24 cellular contexts compared by ENCODE assay signal in genomic region chr6:1023229-1023628, GRCh38.
"Had no signal": no experiment of that assay in that cellular context is flagged by ENCODE, and none has a peak within 500 bp of the region (broad histone marks: within the 10 kb centered on the region; RNA-seq: fewer than 3 reads in every experiment).

No MANE protein-coding gene starts in this region.

- H3K9me3 Mint-ChIP-seq: memory B cell had no signal

- H3K4me3 Mint-ChIP-seq: dendritic cell treated with granulocyte-macrophage colony-stimulating factor and Interleukin-4, amounts not matched to agents 40 ng/mL and 50 ng/mL, for 4 days; effector memory CD8-positive, alpha-beta T cell; endodermal cell; memory B cell had no signal

- H3K9me3 ChIP-seq: esophagus squamous epithelium, gastrocnemius medialis, heart right ventricle, lower lobe of right lung had no signal

- H3K27me3 ChIP-seq: esophagus squamous epithelium, gastrocnemius medialis had no signal

- H3K36me3 Mint-ChIP-seq: memory B cell had no signal

- DNase-seq: cortex of kidney; effector CD8-positive, alpha-beta T cell; effector memory CD8-positive, alpha-beta T cell; endodermal cell; erythroblast; esophagus squamous epithelium; foreskin fibroblast; foreskin melanocyte; gastrocnemius medialis; glutamatergic neuron; heart right ventricle; hippocampal formation; kidney glomerular epithelial cell; left colon; left ventricle myocardium inferior; lower lobe of right lung; mammary epithelial cell; mesendoderm; midbrain had no signal

- H3K4me1 Mint-ChIP-seq: memory B cell had no signal

- H3K27ac ChIP-seq: epithelial cell of prostate, gastrocnemius medialis, heart right ventricle, left ventricle myocardium inferior, lower lobe of right lung had no signal

- H3K4me3 ChIP-seq: esophagus squamous epithelium, gastrocnemius medialis, heart right ventricle, left ventricle myocardium inferior, lower lobe of right lung had no signal

- H3K27me3 Mint-ChIP-seq: dendritic cell treated with granulocyte-macrophage colony-stimulating factor and Interleukin-4, amounts not matched to agents 40 ng/mL and 50 ng/mL, for 4 days had no signal

- H3K4me1 ChIP-seq: gastrocnemius medialis, heart right ventricle, left ventricle myocardium inferior, lower lobe of right lung had no signal

- ATAC-seq: effector memory CD8-positive, alpha-beta T cell; esophagus mucosa; gastrocnemius medialis; heart right ventricle; left colon; left lobe of liver; lower lobe of right lung had no signal

- H3K27ac Mint-ChIP-seq: dendritic cell treated with granulocyte-macrophage colony-stimulating factor and Interleukin-4, amounts not matched to agents 40 ng/mL and 50 ng/mL, for 4 days; effector memory CD8-positive, alpha-beta T cell; endodermal cell; memory B cell had no signal

- H3K36me3 ChIP-seq: esophagus squamous epithelium, gastrocnemius medialis, heart right ventricle, left ventricle myocardium inferior, lower lobe of right lung had no signal
